In the genomic region with DNA sequence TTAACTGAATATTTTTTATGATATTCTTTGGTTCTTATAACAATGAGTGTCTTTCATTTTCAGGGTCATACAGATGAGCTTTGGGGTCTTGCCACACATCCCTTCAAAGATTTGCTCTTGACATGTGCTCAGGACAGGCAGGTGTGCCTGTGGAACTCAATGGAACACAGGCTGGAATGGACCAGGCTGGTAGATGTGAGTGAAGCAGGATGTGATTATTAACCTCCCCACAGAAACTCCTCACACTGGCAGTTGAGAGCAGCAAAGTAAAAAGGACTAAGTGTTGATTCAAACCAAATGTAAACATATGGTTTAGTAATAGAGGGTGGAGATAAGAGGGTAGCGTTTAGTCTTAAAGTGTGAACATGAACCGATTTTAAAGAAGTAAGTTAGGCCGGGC, we compare ENCODE assay signal across 20 cellular contexts.
"Had no signal": no experiment of that assay in that cellular context is flagged by ENCODE, and none has a peak within 500 bp of the region (broad histone marks: within the 10 kb centered on the region; RNA-seq: fewer than 3 reads in every experiment).

No MANE protein-coding gene starts in this region.

- FAIRE-seq: endometrium, kidney, TTC549, urothelium cell line had no signal

- ATAC-seq: activated T-cell treated with anti-CD3 and anti-CD28 coated beads, Interleukin-2, amount 50 U/mL, for 72 hours; body of pancreas; left lobe of liver; natural killer cell treated with Interleukin-12 subunit alpha and Interleukin-12 subunit beta and Interleukin-15 and Interleukin-18, amount 100 ng/mL, for 72 hours had no signal

- H3K27me3 ChIP-seq: body of pancreas, right atrium auricular region, stomach, suprapubic skin, tibial nerve had no signal

- DNase-seq: activated CD8-positive, alpha-beta memory T cell treated with anti-CD3 and anti-CD28 coated beads for 24 hours; activated CD8-positive, alpha-beta memory T cell treated with anti-CD3 and anti-CD28 coated beads, Interleukin-2, amount 50 U/mL, for 48 hours; activated effector memory CD4-positive, alpha-beta T cell treated with anti-CD3 and anti-CD28 coated beads, Interleukin-2, amount 50 U/mL, for 16 hours; activated naive CD4-positive, alpha-beta T cell treated with anti-CD3 and anti-CD28 coated beads, Interleukin-2, amount 50 U/mL, for 16 hours; activated T-cell treated with anti-CD3 and anti-CD28 coated beads, Interleukin-2, amount 50 U/mL, for 72 hours; anterior cingulate cortex; body of pancreas; erythroblast; foreskin fibroblast; kidney; stomach had no signal

- H3K4me1 ChIP-seq: body of pancreas, prostate gland, right atrium auricular region, suprapubic skin had no signal

- H3K4me3 ChIP-seq: body of pancreas, prostate gland, right atrium auricular region, stomach, suprapubic skin, tibial nerve had no signal

- H3K27ac ChIP-seq: body of pancreas, prostate gland, right atrium auricular region, suprapubic skin, tibial nerve had no signal

- H3K9me3 Mint-ChIP-seq: activated T-cell treated with anti-CD3 and anti-CD28 coated beads, Interleukin-2, amount 50 U/mL, for 72 hours; natural killer cell treated with Interleukin-12 subunit alpha and Interleukin-12 subunit beta and Interleukin-15 and Interleukin-18, amount 100 ng/mL, for 72 hours had no signal

- H3K4me3 Mint-ChIP-seq: activated T-cell treated with anti-CD3 and anti-CD28 coated beads, Interleukin-2, amount 50 U/mL, for 72 hours; natural killer cell treated with Interleukin-12 subunit alpha and Interleukin-12 subunit beta and Interleukin-15 and Interleukin-18, amount 100 ng/mL, for 72 hours had no signal

- H3K36me3 ChIP-seq: prostate gland had no signal

- H3K27me3 Mint-ChIP-seq: natural killer cell treated with Interleukin-12 subunit alpha and Interleukin-12 subunit beta and Interleukin-15 and Interleukin-18, amount 100 ng/mL, for 72 hours had no signal

- H3K27ac Mint-ChIP-seq: activated T-cell treated with anti-CD3 and anti-CD28 coated beads, Interleukin-2, amount 50 U/mL, for 72 hours had no signal

- H3K9me3 ChIP-seq: body of pancreas, prostate gland, right atrium auricular region, stomach, suprapubic skin, tibial nerve had no signal
